In the genomic region with DNA sequence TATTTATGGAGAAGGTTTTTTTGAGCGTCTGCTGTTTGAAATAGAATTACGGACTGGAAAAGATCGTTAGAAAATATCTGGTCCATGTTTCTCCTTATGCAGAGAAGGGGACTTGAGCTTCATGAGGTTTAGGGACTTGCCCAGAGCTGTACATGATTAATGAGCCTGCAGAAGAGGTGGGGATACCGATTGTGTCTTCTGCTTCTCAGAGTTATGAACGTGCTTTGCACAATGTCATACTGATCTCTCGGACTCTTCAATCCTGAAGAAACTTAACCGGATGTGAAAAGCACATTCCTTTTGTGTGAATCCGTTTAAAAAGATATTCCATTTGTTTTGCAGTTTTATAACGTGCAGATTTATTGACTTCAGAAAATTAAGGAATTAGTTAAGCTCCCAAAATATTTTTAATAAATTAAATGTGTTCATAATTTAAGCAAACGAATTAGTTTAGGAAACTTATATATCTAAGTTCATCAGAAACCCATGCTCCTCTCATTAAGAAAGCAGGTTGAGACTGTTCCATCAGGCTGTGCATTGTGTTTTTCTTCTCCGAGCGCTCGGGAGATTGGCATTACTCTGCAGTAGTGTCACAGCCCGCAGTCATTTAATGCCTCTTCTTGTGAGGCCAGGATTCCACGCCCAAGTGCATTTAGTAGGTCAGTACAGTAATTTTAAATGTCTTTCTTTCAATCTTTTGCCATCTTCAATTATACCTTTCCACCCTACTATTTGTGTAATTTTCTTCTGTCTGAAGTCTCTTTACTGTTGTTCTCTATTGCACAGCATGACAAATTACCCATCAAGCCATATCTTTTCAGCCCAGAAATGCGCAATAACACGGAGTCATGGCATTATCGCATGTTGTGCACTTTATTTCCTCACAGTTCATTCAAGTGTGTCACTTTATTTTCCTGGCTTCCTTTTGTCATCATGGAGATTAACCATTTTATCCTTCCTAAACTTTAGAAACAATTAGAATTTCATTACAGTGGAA, we compare ENCODE assay signal across 25 cellular contexts.
"Had no signal": no experiment of that assay in that cellular context is flagged by ENCODE, and none has a peak within 500 bp of the region (broad histone marks: within the 10 kb centered on the region; RNA-seq: fewer than 3 reads in every experiment).

No MANE protein-coding gene starts in this region.

- H3K27me3 ChIP-seq: adrenal gland, esophagus squamous epithelium, thyroid gland had no signal

- H3K4me3 Mint-ChIP-seq: activated CD4-positive, alpha-beta T cell treated with anti-CD3 and anti-CD28 coated beads, Interleukin-2, amount 10 ng/mL, durations not matched to agents 7 days and 5 days; activated naive CD4-positive, alpha-beta T cell treated with anti-CD3 and anti-CD28 coated beads, Interleukin-2, amount 50 U/mL, for 24 hours; activated T-cell treated with anti-CD3 and anti-CD28 coated beads, Interleukin-2, amount 50 U/mL, for 72 hours; dendritic cell treated with granulocyte-macrophage colony-stimulating factor and Interleukin-4, amounts not matched to agents 40 ng/mL and 50 ng/mL, for 4 days; nephron; T-cell had no signal

- H3K27ac Mint-ChIP-seq: activated CD4-positive, alpha-beta T cell treated with anti-CD3 and anti-CD28 coated beads, Interleukin-2, amount 10 ng/mL, durations not matched to agents 7 days and 5 days; activated naive CD4-positive, alpha-beta T cell treated with anti-CD3 and anti-CD28 coated beads, Interleukin-2, amount 50 U/mL, for 24 hours; activated T-cell treated with anti-CD3 and anti-CD28 coated beads, Interleukin-2, amount 50 U/mL, for 72 hours; dendritic cell treated with granulocyte-macrophage colony-stimulating factor and Interleukin-4, amounts not matched to agents 40 ng/mL and 50 ng/mL, for 4 days; nephron; T-cell had no signal

- H3K4me1 ChIP-seq: esophagus squamous epithelium, thyroid gland had no signal

- H3K9me3 Mint-ChIP-seq: activated CD4-positive, alpha-beta T cell treated with anti-CD3 and anti-CD28 coated beads, Interleukin-2, amount 10 ng/mL, durations not matched to agents 7 days and 5 days; activated naive CD4-positive, alpha-beta T cell treated with anti-CD3 and anti-CD28 coated beads, Interleukin-2, amount 50 U/mL, for 24 hours; T-cell had no signal

- H3K4me1 Mint-ChIP-seq: activated CD4-positive, alpha-beta T cell treated with anti-CD3 and anti-CD28 coated beads, Interleukin-2, amount 10 ng/mL, durations not matched to agents 7 days and 5 days; activated naive CD4-positive, alpha-beta T cell treated with anti-CD3 and anti-CD28 coated beads, Interleukin-2, amount 50 U/mL, for 24 hours; T-cell had no signal

- H3K36me3 Mint-ChIP-seq: activated naive CD4-positive, alpha-beta T cell treated with anti-CD3 and anti-CD28 coated beads, Interleukin-2, amount 50 U/mL, for 24 hours; T-cell had no signal

- H3K4me3 ChIP-seq: adrenal gland, esophagus squamous epithelium, lung, thyroid gland had no signal

- H3K9me3 ChIP-seq: adrenal gland, esophagus squamous epithelium, thyroid gland had no signal

- H3K36me3 ChIP-seq: adrenal gland, esophagus squamous epithelium, thyroid gland had no signal

- H3K27ac ChIP-seq: adrenal gland, esophagus squamous epithelium, thyroid gland had no signal

- H3K27me3 Mint-ChIP-seq: activated CD4-positive, alpha-beta T cell treated with anti-CD3 and anti-CD28 coated beads, Interleukin-2, amount 10 ng/mL, durations not matched to agents 7 days and 5 days; activated naive CD4-positive, alpha-beta T cell treated with anti-CD3 and anti-CD28 coated beads, Interleukin-2, amount 50 U/mL, for 24 hours; dendritic cell treated with granulocyte-macrophage colony-stimulating factor and Interleukin-4, amounts not matched to agents 40 ng/mL and 50 ng/mL, for 4 days had no signal

- ATAC-seq: activated CD4-positive, CD25-positive, alpha-beta regulatory T cell treated with anti-CD3 and anti-CD28 coated beads, Interleukin-2, amount 50 U/mL, for 24 hours; activated T-cell treated with anti-CD3 and anti-CD28 coated beads, Interleukin-2, amount 50 U/mL, for 72 hours; left lobe of liver; T-cell had no signal

- FAIRE-seq: astrocyte, bronchial epithelial cell, keratinocyte had no signal

- DNase-seq: activated CD4-positive, alpha-beta T cell treated with anti-CD3 and anti-CD28 coated beads, Interleukin-2, amount 10 ng/mL, durations not matched to agents 7 days and 5 days; activated CD8-positive, alpha-beta memory T cell treated with anti-CD3 and anti-CD28 coated beads for 24 hours; activated CD8-positive, alpha-beta memory T cell treated with anti-CD3 and anti-CD28 coated beads, Interleukin-2, amount 50 U/mL, for 48 hours; activated gamma-delta T cell; activated T-cell treated with anti-CD3 and anti-CD28 coated beads, Interleukin-2, amount 50 U/mL, for 72 hours; adrenal gland; effector CD8-positive, alpha-beta T cell; esophagus squamous epithelium; foreskin fibroblast; hypothalamus; nucleus accumbens; retina; stimulated activated CD8-positive, alpha-beta memory T cell treated with anti-CD3 and anti-CD28 coated beads, Interleukin-4, amount 100 ng/mL, for 48 hours; stimulated activated naive CD4-positive, alpha-beta T cell; T-cell; thyroid gland had no signal
